2 cellular contexts compared by ENCODE assay signal in the genomic region with DNA sequence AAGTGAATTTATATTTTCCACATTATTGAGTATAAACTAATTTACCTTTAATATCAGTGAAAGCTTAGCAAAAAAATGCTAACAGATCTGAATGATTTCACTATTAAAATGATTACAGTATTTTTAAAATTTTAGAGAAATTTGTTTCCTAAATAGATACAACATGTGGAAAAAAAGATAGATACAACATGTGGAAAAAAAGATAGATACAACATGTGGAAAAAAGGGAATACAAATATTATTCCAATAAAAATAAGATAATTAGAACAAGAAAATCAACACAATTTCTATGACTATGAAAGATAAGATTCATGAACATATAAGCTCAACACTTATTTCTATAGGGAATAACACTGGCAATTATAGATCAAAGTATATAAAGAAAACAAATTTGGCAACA.
TF ChIP-seq lines count a peak whose summit lies in the region.

No MANE protein-coding gene starts in this region.

TF ChIP-seq in endothelial cell of umbilical vein, 7 proteins besides CTCF, POLR2A, EP300 and RAD21:
- TF ChIP-seq EZH2 (IDR thresholded peaks at IDR 0.05; ENCODE audit: borderline replicate concordance, low read depth, low read length, severe bottlenecking) (no peak), POLR2AphosphoS5 (IDR thresholded peaks at IDR 0.05; ENCODE audit: insufficient read depth, low read depth, low read length) (no peak), FOS (IDR thresholded peaks at IDR 0.05; ENCODE audit: borderline replicate concordance, insufficient read depth, low read length) (no peak)
- TF ChIP-seq, protein P1, sequence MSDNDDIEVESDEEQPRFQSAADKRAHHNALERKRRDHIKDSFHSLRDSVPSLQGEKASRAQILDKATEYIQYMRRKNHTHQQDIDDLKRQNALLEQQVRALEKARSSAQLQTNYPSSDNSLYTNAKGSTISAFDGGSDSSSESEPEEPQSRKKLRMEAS (IDR thresholded peaks at IDR 0.05; ENCODE audit: insufficient read depth, insufficient read length) = no peak

TF ChIP-seq in GM23338, 12 proteins besides CTCF, POLR2A, EP300 and RAD21:
- TF ChIP-seq ZNF331 (CRISPR knock-in tag; IDR thresholded peaks at IDR 0.05; ENCODE audit: low read depth) (no peak), EZH2phosphoT487 (IDR thresholded peaks at IDR 0.05; ENCODE audit: unreplicated experiment) (no peak), EZH2 (IDR thresholded peaks at IDR 0.05; ENCODE audit: low read depth, unreplicated experiment) (no peak), POLR2AphosphoS5 (IDR thresholded peaks at IDR 0.05; ENCODE audit: low read depth) (no peak), JUNB (IDR thresholded peaks at IDR 0.05; ENCODE audit: unreplicated experiment) (no peak), ZNF114 (CRISPR knock-in tag; IDR thresholded peaks at IDR 0.05) (no peak), NANOG (IDR thresholded peaks at IDR 0.05; ENCODE audit: borderline replicate concordance) (no peak), CREB1 (CRISPR knock-in tag; IDR thresholded peaks at IDR 0.05; ENCODE audit: low read depth) (no peak), STAT1 (IDR thresholded peaks at IDR 0.05; ENCODE audit: unreplicated experiment) (no peak)
- TF ChIP-seq, protein P2, sequence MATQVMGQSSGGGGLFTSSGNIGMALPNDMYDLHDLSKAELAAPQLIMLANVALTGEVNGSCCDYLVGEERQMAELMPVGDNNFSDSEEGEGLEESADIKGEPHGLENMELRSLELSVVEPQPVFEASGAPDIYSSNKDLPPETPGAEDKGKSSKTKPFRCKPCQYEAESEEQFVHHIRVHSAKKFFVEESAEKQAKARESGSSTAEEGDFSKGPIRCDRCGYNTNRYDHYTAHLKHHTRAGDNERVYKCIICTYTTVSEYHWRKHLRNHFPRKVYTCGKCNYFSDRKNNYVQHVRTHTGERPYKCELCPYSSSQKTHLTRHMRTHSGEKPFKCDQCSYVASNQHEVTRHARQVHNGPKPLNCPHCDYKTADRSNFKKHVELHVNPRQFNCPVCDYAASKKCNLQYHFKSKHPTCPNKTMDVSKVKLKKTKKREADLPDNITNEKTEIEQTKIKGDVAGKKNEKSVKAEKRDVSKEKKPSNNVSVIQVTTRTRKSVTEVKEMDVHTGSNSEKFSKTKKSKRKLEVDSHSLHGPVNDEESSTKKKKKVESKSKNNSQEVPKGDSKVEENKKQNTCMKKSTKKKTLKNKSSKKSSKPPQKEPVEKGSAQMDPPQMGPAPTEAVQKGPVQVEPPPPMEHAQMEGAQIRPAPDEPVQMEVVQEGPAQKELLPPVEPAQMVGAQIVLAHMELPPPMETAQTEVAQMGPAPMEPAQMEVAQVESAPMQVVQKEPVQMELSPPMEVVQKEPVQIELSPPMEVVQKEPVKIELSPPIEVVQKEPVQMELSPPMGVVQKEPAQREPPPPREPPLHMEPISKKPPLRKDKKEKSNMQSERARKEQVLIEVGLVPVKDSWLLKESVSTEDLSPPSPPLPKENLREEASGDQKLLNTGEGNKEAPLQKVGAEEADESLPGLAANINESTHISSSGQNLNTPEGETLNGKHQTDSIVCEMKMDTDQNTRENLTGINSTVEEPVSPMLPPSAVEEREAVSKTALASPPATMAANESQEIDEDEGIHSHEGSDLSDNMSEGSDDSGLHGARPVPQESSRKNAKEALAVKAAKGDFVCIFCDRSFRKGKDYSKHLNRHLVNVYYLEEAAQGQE (IDR thresholded peaks at IDR 0.05; ENCODE audit: unreplicated experiment) = no peak
- TF ChIP-seq, protein P3, sequence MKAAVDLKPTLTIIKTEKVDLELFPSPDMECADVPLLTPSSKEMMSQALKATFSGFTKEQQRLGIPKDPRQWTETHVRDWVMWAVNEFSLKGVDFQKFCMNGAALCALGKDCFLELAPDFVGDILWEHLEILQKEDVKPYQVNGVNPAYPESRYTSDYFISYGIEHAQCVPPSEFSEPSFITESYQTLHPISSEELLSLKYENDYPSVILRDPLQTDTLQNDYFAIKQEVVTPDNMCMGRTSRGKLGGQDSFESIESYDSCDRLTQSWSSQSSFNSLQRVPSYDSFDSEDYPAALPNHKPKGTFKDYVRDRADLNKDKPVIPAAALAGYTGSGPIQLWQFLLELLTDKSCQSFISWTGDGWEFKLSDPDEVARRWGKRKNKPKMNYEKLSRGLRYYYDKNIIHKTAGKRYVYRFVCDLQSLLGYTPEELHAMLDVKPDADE (IDR thresholded peaks at IDR 0.05) = no peak
- TF ChIP-seq, protein P4, sequence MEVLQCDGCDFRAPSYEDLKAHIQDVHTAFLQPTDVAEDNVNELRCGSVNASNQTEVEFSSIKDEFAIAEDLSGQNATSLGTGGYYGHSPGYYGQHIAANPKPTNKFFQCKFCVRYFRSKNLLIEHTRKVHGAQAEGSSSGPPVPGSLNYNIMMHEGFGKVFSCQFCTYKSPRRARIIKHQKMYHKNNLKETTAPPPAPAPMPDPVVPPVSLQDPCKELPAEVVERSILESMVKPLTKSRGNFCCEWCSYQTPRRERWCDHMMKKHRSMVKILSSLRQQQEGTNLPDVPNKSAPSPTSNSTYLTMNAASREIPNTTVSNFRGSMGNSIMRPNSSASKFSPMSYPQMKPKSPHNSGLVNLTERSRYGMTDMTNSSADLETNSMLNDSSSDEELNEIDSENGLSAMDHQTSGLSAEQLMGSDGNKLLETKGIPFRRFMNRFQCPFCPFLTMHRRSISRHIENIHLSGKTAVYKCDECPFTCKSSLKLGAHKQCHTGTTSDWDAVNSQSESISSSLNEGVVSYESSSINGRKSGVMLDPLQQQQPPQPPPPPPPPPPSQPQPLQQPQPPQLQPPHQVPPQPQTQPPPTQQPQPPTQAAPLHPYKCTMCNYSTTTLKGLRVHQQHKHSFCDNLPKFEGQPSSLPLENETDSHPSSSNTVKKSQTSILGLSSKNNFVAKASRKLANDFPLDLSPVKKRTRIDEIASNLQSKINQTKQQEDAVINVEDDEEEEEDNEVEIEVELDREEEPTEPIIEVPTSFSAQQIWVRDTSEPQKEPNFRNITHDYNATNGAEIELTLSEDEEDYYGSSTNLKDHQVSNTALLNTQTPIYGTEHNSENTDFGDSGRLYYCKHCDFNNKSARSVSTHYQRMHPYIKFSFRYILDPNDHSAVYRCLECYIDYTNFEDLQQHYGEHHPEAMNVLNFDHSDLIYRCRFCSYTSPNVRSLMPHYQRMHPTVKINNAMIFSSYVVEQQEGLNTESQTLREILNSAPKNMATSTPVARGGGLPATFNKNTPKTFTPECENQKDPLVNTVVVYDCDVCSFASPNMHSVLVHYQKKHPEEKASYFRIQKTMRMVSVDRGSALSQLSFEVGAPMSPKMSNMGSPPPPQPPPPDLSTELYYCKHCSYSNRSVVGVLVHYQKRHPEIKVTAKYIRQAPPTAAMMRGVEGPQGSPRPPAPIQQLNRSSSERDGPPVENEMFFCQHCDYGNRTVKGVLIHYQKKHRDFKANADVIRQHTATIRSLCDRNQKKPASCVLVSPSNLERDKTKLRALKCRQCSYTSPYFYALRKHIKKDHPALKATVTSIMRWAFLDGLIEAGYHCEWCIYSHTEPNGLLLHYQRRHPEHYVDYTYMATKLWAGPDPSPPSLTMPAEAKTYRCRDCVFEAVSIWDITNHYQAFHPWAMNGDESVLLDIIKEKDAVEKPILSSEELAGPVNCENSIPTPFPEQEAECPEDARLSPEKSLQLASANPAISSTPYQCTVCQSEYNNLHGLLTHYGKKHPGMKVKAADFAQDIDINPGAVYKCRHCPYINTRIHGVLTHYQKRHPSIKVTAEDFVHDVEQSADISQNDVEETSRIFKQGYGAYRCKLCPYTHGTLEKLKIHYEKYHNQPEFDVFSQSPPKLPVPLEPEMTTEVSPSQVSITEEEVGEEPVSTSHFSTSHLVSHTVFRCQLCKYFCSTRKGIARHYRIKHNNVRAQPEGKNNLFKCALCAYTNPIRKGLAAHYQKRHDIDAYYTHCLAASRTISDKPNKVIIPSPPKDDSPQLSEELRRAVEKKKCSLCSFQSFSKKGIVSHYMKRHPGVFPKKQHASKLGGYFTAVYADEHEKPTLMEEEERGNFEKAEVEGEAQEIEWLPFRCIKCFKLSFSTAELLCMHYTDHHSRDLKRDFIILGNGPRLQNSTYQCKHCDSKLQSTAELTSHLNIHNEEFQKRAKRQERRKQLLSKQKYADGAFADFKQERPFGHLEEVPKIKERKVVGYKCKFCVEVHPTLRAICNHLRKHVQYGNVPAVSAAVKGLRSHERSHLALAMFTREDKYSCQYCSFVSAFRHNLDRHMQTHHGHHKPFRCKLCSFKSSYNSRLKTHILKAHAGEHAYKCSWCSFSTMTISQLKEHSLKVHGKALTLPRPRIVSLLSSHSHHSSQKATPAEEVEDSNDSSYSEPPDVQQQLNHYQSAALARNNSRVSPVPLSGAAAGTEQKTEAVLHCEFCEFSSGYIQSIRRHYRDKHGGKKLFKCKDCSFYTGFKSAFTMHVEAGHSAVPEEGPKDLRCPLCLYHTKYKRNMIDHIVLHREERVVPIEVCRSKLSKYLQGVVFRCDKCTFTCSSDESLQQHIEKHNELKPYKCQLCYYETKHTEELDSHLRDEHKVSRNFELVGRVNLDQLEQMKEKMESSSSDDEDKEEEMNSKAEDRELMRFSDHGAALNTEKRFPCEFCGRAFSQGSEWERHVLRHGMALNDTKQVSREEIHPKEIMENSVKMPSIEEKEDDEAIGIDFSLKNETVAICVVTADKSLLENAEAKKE (CRISPR knock-in tag; IDR thresholded peaks at IDR 0.05) = no peak
